ENCODE assay signal across 6 cellular contexts in the genomic region with DNA sequence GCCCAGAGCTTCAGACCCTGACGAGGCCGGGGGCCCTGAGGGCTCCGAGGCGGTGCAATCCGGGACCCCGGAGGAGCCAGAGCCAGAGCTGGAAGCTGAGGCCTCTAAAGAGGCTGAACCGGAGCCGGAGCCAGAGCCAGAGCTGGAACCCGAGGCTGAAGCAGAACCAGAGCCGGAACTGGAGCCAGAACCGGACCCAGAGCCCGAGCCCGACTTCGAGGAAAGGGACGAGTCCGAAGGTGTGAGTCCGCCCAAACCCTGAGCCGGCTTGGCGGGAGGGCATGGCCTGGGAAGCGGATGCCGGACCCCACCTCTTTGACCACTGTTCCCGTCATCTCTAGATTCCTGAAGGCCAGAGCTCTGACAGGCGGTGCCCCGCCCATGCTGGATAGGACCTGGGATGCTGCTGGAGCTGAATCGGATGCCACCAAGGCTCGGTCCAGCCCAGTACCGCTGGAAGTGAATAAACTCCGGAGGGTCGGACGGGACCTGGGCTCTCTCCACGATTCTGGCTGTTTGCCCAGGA. TPM values are rescaled to one million over a fixed set of nuclear protein-coding genes. Genes with fewer than 3 reads are reported as not detected.
A peak's percentile ranks its signal among the peaks of the same experiment; 100 is the strongest.
DNase-seq lines count a peak whose midpoint lies in the region; ATAC-seq and TF ChIP-seq lines count a peak whose summit lies in the region.

No MANE protein-coding gene starts in this region.

- ATAC-seq in lower lobe of right lung: no peak
- no peak for ATAC-seq in GM19395 (IDR thresholded peaks at IDR 0.05; ENCODE audit: unreplicated experiment)

- POLR2A ChIA-PET in BJ (lab: Charles Lee): interaction anchor here (0.6 kb wide), 2 partner anchors 18 to 52 kb away, joined by 3 read pairs; a partner anchor contains a TSS

- no peaks in the 10 kb centered on the region for H3K36me3 ChIP-seq in BJ (ENCODE audit: control insufficient read depth, insufficient read depth, low read length)
- peaks cover 7% of the 10 kb centered on the region for H3K36me3 ChIP-seq in lower lobe of right lung

- no peaks in the 10 kb centered on the region for H3K27me3 ChIP-seq in BJ (ENCODE audit: control insufficient read depth, insufficient read depth, low read length)
- no peaks in the 10 kb centered on the region for H3K27me3 ChIP-seq in lower lobe of right lung (ENCODE audit: low read depth)

- no peak for DNase-seq in BJ (ENCODE audit: low read depth)
- DNase-seq in lower lobe of right lung: no peak
- no peak for DNase-seq in COLO668 (lab: John Stamatoyannopoulos, UW; ENCODE audit: unreplicated experiment)
- no peak for DNase-seq in NCI-H526 treated with DMSO at 0.1 percent for 48 hours (lab: John Stamatoyannopoulos, UW)

- H3K4me1 ChIP-seq in lower lobe of right lung: peaks cover 81% of the 10 kb centered on the region

- CTCF ChIA-PET in BJ (lab: Yijun Ruan, JAX): interaction anchor here (0.7 to 4.5 kb wide), 6 partner anchors 8 to 196 kb away, joined by 3 to 36 read pairs (median 8); a partner anchor contains a TSS

- TF ChIP-seq CTCF in BJ (IDR thresholded peaks at IDR 0.05; ENCODE audit: insufficient read depth, low read depth, low read length): no peak
- no peak for TF ChIP-seq CTCF in WI38 (IDR thresholded peaks at IDR 0.05; ENCODE audit: low read depth, low read length)
- no peak for TF ChIP-seq CTCF in lower lobe of right lung (IDR thresholded peaks at IDR 0.05)

- peak overlapping the region; percentile 48; the same call in 1 of the 2 replicates for H3K4me3 ChIP-seq in BJ (ENCODE audit: low read depth, low read length)
- peak overlapping the region; percentile 57 for H3K4me3 ChIP-seq in WI38 (ENCODE audit: low read depth, low read length)
- H3K4me3 ChIP-seq in lower lobe of right lung: peak overlapping the region; percentile 59

- peak overlapping the region; percentile 87 for H3K27ac ChIP-seq in lower lobe of right lung

- H3K9me3 ChIP-seq in lower lobe of right lung: no peaks in the 10 kb centered on the region

- intact Hi-C loops in lower lobe of right lung (cut with DNase I): no loop called here

RNA-seq across cellular contexts. Expression of a gene that starts 4.4 kb away (rescaled TPM):
- 12.7 and 14.7 TPM in 2 replicates for polyA plus RNA-seq in BJ (2011; rRNA removed)
- polyA minus RNA-seq in BJ (2011; rRNA and poly(A)+ RNA removed): 3.2 and 4.7 TPM in 2 replicates
- 55.6 TPM for total RNA-seq in lower lobe of right lung

RNA-seq across cellular contexts. Expression of a gene that starts 9.0 kb away (rescaled TPM):
- 8.7 and 13.1 TPM in 2 replicates for polyA plus RNA-seq in BJ (2011; rRNA removed)
- polyA minus RNA-seq in BJ (2011; rRNA and poly(A)+ RNA removed): 6.8 and 8.2 TPM in 2 replicates
- 29.0 TPM for total RNA-seq in lower lobe of right lung

RNA-seq across cellular contexts. Expression of a gene that starts 10.2 kb away (rescaled TPM):
- polyA plus RNA-seq in BJ (2011; rRNA removed): 3.2 and 4.1 TPM in 2 replicates
- polyA minus RNA-seq in BJ (2011; rRNA and poly(A)+ RNA removed): 2.4 and 3.9 TPM in 2 replicates
- total RNA-seq in lower lobe of right lung: 76.3 TPM

RNA-seq across cellular contexts. Expression of a gene that starts 15.0 kb away (rescaled TPM):
- polyA plus RNA-seq in BJ (2011; rRNA removed): 4.1 and 5.7 TPM in 2 replicates
- polyA minus RNA-seq in BJ (2011; rRNA and poly(A)+ RNA removed): 1.1 and 1.4 TPM in 2 replicates
- total RNA-seq in lower lobe of right lung: 32.9 TPM

RNA-seq across cellular contexts. Expression of a gene that starts 15.1 kb away (rescaled TPM):
- 11.1 and 18.6 TPM in 2 replicates for polyA plus RNA-seq in BJ (2011; rRNA removed)
- polyA minus RNA-seq in BJ (2011; rRNA and poly(A)+ RNA removed): 3.7 and 6.2 TPM in 2 replicates
- 28.4 TPM for total RNA-seq in lower lobe of right lung
